ENCODE assay signal across 1 cellular context in genomic region chr2:178478102-178478441, GRCh38.
TF ChIP-seq lines count a peak whose summit lies in the region.

No MANE protein-coding gene starts in this region.

TF ChIP-seq in GM23338, 12 proteins besides CTCF, POLR2A, EP300 and RAD21 (continued from another document):
- TF ChIP-seq, protein P1, sequence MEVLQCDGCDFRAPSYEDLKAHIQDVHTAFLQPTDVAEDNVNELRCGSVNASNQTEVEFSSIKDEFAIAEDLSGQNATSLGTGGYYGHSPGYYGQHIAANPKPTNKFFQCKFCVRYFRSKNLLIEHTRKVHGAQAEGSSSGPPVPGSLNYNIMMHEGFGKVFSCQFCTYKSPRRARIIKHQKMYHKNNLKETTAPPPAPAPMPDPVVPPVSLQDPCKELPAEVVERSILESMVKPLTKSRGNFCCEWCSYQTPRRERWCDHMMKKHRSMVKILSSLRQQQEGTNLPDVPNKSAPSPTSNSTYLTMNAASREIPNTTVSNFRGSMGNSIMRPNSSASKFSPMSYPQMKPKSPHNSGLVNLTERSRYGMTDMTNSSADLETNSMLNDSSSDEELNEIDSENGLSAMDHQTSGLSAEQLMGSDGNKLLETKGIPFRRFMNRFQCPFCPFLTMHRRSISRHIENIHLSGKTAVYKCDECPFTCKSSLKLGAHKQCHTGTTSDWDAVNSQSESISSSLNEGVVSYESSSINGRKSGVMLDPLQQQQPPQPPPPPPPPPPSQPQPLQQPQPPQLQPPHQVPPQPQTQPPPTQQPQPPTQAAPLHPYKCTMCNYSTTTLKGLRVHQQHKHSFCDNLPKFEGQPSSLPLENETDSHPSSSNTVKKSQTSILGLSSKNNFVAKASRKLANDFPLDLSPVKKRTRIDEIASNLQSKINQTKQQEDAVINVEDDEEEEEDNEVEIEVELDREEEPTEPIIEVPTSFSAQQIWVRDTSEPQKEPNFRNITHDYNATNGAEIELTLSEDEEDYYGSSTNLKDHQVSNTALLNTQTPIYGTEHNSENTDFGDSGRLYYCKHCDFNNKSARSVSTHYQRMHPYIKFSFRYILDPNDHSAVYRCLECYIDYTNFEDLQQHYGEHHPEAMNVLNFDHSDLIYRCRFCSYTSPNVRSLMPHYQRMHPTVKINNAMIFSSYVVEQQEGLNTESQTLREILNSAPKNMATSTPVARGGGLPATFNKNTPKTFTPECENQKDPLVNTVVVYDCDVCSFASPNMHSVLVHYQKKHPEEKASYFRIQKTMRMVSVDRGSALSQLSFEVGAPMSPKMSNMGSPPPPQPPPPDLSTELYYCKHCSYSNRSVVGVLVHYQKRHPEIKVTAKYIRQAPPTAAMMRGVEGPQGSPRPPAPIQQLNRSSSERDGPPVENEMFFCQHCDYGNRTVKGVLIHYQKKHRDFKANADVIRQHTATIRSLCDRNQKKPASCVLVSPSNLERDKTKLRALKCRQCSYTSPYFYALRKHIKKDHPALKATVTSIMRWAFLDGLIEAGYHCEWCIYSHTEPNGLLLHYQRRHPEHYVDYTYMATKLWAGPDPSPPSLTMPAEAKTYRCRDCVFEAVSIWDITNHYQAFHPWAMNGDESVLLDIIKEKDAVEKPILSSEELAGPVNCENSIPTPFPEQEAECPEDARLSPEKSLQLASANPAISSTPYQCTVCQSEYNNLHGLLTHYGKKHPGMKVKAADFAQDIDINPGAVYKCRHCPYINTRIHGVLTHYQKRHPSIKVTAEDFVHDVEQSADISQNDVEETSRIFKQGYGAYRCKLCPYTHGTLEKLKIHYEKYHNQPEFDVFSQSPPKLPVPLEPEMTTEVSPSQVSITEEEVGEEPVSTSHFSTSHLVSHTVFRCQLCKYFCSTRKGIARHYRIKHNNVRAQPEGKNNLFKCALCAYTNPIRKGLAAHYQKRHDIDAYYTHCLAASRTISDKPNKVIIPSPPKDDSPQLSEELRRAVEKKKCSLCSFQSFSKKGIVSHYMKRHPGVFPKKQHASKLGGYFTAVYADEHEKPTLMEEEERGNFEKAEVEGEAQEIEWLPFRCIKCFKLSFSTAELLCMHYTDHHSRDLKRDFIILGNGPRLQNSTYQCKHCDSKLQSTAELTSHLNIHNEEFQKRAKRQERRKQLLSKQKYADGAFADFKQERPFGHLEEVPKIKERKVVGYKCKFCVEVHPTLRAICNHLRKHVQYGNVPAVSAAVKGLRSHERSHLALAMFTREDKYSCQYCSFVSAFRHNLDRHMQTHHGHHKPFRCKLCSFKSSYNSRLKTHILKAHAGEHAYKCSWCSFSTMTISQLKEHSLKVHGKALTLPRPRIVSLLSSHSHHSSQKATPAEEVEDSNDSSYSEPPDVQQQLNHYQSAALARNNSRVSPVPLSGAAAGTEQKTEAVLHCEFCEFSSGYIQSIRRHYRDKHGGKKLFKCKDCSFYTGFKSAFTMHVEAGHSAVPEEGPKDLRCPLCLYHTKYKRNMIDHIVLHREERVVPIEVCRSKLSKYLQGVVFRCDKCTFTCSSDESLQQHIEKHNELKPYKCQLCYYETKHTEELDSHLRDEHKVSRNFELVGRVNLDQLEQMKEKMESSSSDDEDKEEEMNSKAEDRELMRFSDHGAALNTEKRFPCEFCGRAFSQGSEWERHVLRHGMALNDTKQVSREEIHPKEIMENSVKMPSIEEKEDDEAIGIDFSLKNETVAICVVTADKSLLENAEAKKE (CRISPR knock-in tag; IDR thresholded peaks at IDR 0.05), result no peak
- no peak for TF ChIP-seq CREB1 (CRISPR knock-in tag; IDR thresholded peaks at IDR 0.05; ENCODE audit: low read depth)
- no peak for TF ChIP-seq NANOG (IDR thresholded peaks at IDR 0.05; ENCODE audit: borderline replicate concordance)
- TF ChIP-seq JUNB (IDR thresholded peaks at IDR 0.05; ENCODE audit: unreplicated experiment), result no peak
- TF ChIP-seq EZH2phosphoT487 (IDR thresholded peaks at IDR 0.05; ENCODE audit: unreplicated experiment), result no peak
- TF ChIP-seq STAT1 (IDR thresholded peaks at IDR 0.05; ENCODE audit: unreplicated experiment), result no peak
